In genomic region chr6:72412709-72413044, GRCh38 we compare ENCODE assay signal across 8 cellular contexts.
A peak's percentile ranks its signal among the peaks of the same experiment; 100 is the strongest.
DNase-seq lines count a peak whose midpoint lies in the region; ATAC-seq, FAIRE-seq and TF ChIP-seq lines count a peak whose summit lies in the region.
"Had no signal": no experiment of that assay in that cellular context is flagged by ENCODE, and none has a peak within 500 bp of the region (broad histone marks: within the 10 kb centered on the region; RNA-seq: fewer than 3 reads in every experiment).

No MANE protein-coding gene starts in this region.

- H3K27ac ChIP-seq in PC-3 (ENCODE audit: low read length) = no peak overlapping the region
- H3K27ac ChIP-seq in K562 (ENCODE audit: extremely low read depth, low read depth, low read length) = no peak overlapping the region
- H3K27ac ChIP-seq in upper lobe of right lung = no peak overlapping the region

- no peak for TF ChIP-seq RAD21 in K562 (CRISPR knock-in tag; conservative IDR thresholded peaks at IDR 0.05 in 1 of 2, IDR thresholded peaks at IDR 0.05 in 1 of 2)

- TF ChIP-seq CTCF in GM13977 (IDR thresholded peaks at IDR 0.05; ENCODE audit: extremely low read depth, insufficient read depth, missing control alignments) = no peak
- no peak for TF ChIP-seq CTCF in PC-3 (conservative IDR thresholded peaks at IDR 0.05; ENCODE audit: low read depth, low read length)
- no peak for TF ChIP-seq CTCF in K562 (IDR thresholded peaks at IDR 0.05 in 2 of 3, conservative IDR thresholded peaks at IDR 0.05 in 1 of 3; ENCODE audit: insufficient read depth in 2 of 3, low read depth in 1 of 3, low read length in 3 of 3)
- TF ChIP-seq CTCF in upper lobe of right lung (IDR thresholded peaks at IDR 0.05) = no peak

- POLR2A ChIA-PET in PC-3 (lab: Charles Lee; ENCODE audit: unreplicated experiment) (no interaction called here), K562 (lab: Yijun Ruan, JAX) (interaction anchor here (1.0 to 1.9 kb wide), 2 partner anchors 168 to 208 kb away, joined by 4 to 8 read pairs; no protein-coding TSS in a partner anchor)

- H2AFZ ChIP-seq in PC-3 (ENCODE audit: low read length) = no peak overlapping the region
- H2AFZ ChIP-seq in K562 (ENCODE audit: low read depth, low read length) = peak overlapping the region; percentile 29; the same call in 1 of the 2 replicates

- BruUV-seq in PC-3 (replicated peaks; lab: Mats Ljungman, UMichigan) (no TSS peak), K562 (replicated peaks; lab: Mats Ljungman, UMichigan) (no TSS peak)

- no peak for TF ChIP-seq POLR2A in K562 (conservative IDR thresholded peaks at IDR 0.05)

- 80% methylated on average over 7 of the region's 7 CpGs for WGBS in K562 (ENCODE audit: insufficient coverage, low coverage, missing lambda C conversion rate)

- ATAC-seq in GM19455 (IDR thresholded peaks at IDR 0.05; ENCODE audit: unreplicated experiment) = peak; percentile 8
- peak; percentile 13; the same call in 1 of the 2 replicates for ATAC-seq in PC-3
- ATAC-seq in K562 = no peak; the same call in 2 of the 3 replicates
- ATAC-seq in upper lobe of right lung = no peak

- H4K20me1 ChIP-seq in PC-3 (ENCODE audit: low read length) = no peaks in the 10 kb centered on the region
- H4K20me1 ChIP-seq in K562 (replicated peaks; ENCODE audit: control insufficient read depth, insufficient read depth, low read length) = no peaks in the 10 kb centered on the region

- H3K9ac ChIP-seq in PC-3 (ENCODE audit: low read length) = no peak overlapping the region
- H3K9ac ChIP-seq in K562 (ENCODE audit: insufficient read depth in 1 of 2, low read depth in 2 of 2, low read length in 2 of 2) = no peak overlapping the region

- H3K4me2 ChIP-seq in PC-3 (ENCODE audit: low read length) (no peak overlapping the region), K562 (ENCODE audit: insufficient read depth, low read length) (no peak overlapping the region)

- no peaks in the 10 kb centered on the region for H3K9me1 ChIP-seq in K562 (ENCODE audit: control insufficient read depth, insufficient read depth, low read length)

- H3K9me3 ChIP-seq in PC-3 (ENCODE audit: low read length) (no peaks in the 10 kb centered on the region), K562 (replicated peaks; ENCODE audit: control insufficient read depth, insufficient read depth, low read depth, low read length) (no peaks in the 10 kb centered on the region), upper lobe of right lung (no peaks in the 10 kb centered on the region)

- no peak for TF ChIP-seq EP300 in K562 (IDR thresholded peaks at IDR 0.05; ENCODE audit: low read length)

- H3K4me3 ChIP-seq in PC-3 (ENCODE audit: low read length) = no peak overlapping the region
- no peak overlapping the region for H3K4me3 ChIP-seq in K562
- H3K4me3 ChIP-seq in upper lobe of right lung = no peak overlapping the region

- CTCF ChIA-PET in PC-3 (lab: Charles Lee) = interaction anchor here (1.3 to 1.8 kb wide), 2 partner anchors 168 to 204 kb away, joined by 7 to 24 read pairs; no protein-coding TSS in a partner anchor
- CTCF ChIA-PET in K562 (lab: Yijun Ruan, JAX; ENCODE audit: low intra/inter-chr PET ratio) = interaction anchor here (0.6 to 5.2 kb wide), 10 partner anchors 144 to 976 kb away, joined by 3 to 146 read pairs (median 4); no protein-coding TSS in a partner anchor

- intact Hi-C loops in PC-3 (cut with micrococcal nuclease) (loop anchor here (1.0 to 5.0 kb wide), 6 partner anchors 140 to 914 kb away; no protein-coding TSS in a partner anchor), K562 (cut with micrococcal nuclease) (loop anchor here (1.0 to 5.0 kb wide), 4 partner anchors 148 to 770 kb away; no protein-coding TSS in a partner anchor), upper lobe of right lung (cut with DNase I) (no loop called here)

- peak; percentile 4 for DNase-seq in GM13977 (ENCODE audit: low spot score)
- DNase-seq in PC-3 = no peak
- DNase-seq in K562 (ENCODE audit: extremely low read depth in 1 of 4, low spot score in 3 of 4) = no peak
- no peak for DNase-seq in activated gamma-delta T cell treated with Interleukin-2 at 50 U/mL for 16 hours
- DNase-seq in upper lobe of right lung = no peak
- DNase-seq in NCI-H2171 treated with DMSO at 0.1 percent for 48 hours (lab: John Stamatoyannopoulos, UW) = no peak
- DNase-seq: NCI-H510A had no signal

- no peak for FAIRE-seq in K562 (lab: Jason Lieb, UNC)

- no peaks in the 10 kb centered on the region for H3K9me2 ChIP-seq in PC-3 (replicated peaks; ENCODE audit: low read length)

- H3K4me1 ChIP-seq in PC-3 (ENCODE audit: insufficient read depth, low read length) (peaks cover 7% of the 10 kb centered on the region), K562 (replicated peaks in 1 of 2; ENCODE audit: control insufficient read depth in 2 of 2, insufficient read depth in 2 of 2, low read length in 2 of 2) (peaks cover 3 to 10% of the 10 kb centered on the region in 2 experiments; a peak in 4 of 5 replicates), upper lobe of right lung (no peaks in the 10 kb centered on the region)

- in situ Hi-C loops in GM13977 (cut with MboI; ENCODE audit: low pct_unique_long_range_greater_than_20kb, low sequenced_read_pairs, unreplicated experiment) = loop anchor here (10.0 to 25.0 kb wide), 2 partner anchors 772 to 925 kb away; no protein-coding TSS in a partner anchor
- in situ Hi-C loops in K562 (cut with MboI) = loop anchor here (5.0 to 25.0 kb wide), 3 partner anchors 170 to 925 kb away; no protein-coding TSS in a partner anchor

- H3K27me3 ChIP-seq in PC-3 (ENCODE audit: low read length) = no peaks in the 10 kb centered on the region
- no peaks in the 10 kb centered on the region for H3K27me3 ChIP-seq in K562 (ENCODE audit: control insufficient read depth in 2 of 2, insufficient read depth in 2 of 2, low read length in 2 of 2)
- H3K27me3 ChIP-seq in upper lobe of right lung = peaks cover 9% of the 10 kb centered on the region

- H3K79me2 ChIP-seq in PC-3 (ENCODE audit: low read length) (no peaks in the 10 kb centered on the region), K562 (ENCODE audit: control insufficient read depth, insufficient read depth, low read length) (no peaks in the 10 kb centered on the region)

- no peaks in the 10 kb centered on the region for H3F3A ChIP-seq in PC-3 (ENCODE audit: low read length, unreplicated experiment)

- H3K36me3 ChIP-seq in PC-3 (ENCODE audit: low read depth, low read length) (no peaks in the 10 kb centered on the region; the same call in 1 of the 2 replicates), K562 (ENCODE audit: control insufficient read depth, insufficient read depth, low read length) (no peaks in the 10 kb centered on the region), upper lobe of right lung (no peaks in the 10 kb centered on the region)

TF ChIP-seq in K562, 482 proteins besides CTCF, POLR2A, EP300 and RAD21:
- TF ChIP-seq MAX (CRISPR knock-in tag; IDR thresholded peaks at IDR 0.05) (no peak), SPI1 (IDR thresholded peaks at IDR 0.05; ENCODE audit: borderline replicate concordance, low read depth, low read length) (no peak), GATAD2B (IDR thresholded peaks at IDR 0.05; ENCODE audit: borderline replicate concordance) (no peak), ZNF436 (CRISPR knock-in tag; IDR thresholded peaks at IDR 0.05) (no peak), E2F1 (CRISPR knock-in tag; IDR thresholded peaks at IDR 0.05) (no peak), ZNF280B (CRISPR knock-in tag; IDR thresholded peaks at IDR 0.05) (no peak), DIDO1 (tag; IDR thresholded peaks at IDR 0.05; ENCODE audit: low read depth) (no peak)

Comparison
In these comparisons a context has a peak if more than half of its experiments do, and no peak if none do; other contexts are left out.
1. ATAC-seq: peak in GM19455 (single experiment) and PC-3 (single experiment); none in K562 (single experiment) and upper lobe of right lung (single experiment).